Comparison of ENCODE assay signal across 26 cellular contexts in the genomic region with DNA sequence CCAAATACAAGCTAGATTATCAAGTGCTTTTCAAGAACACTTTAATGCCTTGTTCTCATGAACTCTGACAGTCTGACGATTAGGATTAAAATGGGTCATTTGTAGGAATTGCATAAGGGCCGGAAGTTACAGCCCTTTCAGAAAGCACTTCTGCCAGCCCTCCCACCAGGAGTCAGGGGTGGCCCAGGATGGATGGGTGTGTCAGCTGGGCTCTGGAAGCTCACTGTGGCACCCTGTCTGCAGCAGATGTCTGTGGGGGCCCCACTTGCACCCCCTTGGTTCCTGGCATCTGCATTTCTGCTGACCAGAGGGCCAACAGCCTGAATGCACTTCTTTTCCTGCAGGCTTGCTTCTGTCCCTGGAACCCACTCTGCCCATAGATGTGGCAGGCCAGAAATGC.
"Had no signal": no experiment of that assay in that cellular context is flagged by ENCODE, and none has a peak within 500 bp of the region (broad histone marks: within the 10 kb centered on the region; RNA-seq: fewer than 3 reads in every experiment).

No MANE protein-coding gene starts in this region.

- H3K27ac Mint-ChIP-seq: activated CD4-positive, alpha-beta T cell treated with anti-CD3 and anti-CD28 coated beads for 36 hours; activated T-cell treated with anti-CD3 and anti-CD28 coated beads, Interleukin-2, amount 50 U/mL, for 72 hours; stimulated activated memory B cell treated with anti-CD40 and anti-IgM and Interleukin-4, amounts not matched to agents 10 μg/mL and 1 μg/mL and 100 μg/mL, for 72 hours; T-helper 2 cell treated with Interferon-gamma antibody and Interleukin-4, amounts not matched to agents 5 μg/mL and 100 μg/mL, for 36 hours had no signal

- H3K4me3 Mint-ChIP-seq: activated CD4-positive, alpha-beta T cell treated with anti-CD3 and anti-CD28 coated beads for 36 hours; activated T-cell treated with anti-CD3 and anti-CD28 coated beads, Interleukin-2, amount 50 U/mL, for 72 hours; stimulated activated memory B cell treated with anti-CD40 and anti-IgM and Interleukin-4, amounts not matched to agents 10 μg/mL and 1 μg/mL and 100 μg/mL, for 72 hours; stimulated activated naive CD8-positive, alpha-beta T cell treated with anti-CD3 and anti-CD28 coated beads, Interleukin-15, amount 100 ng/mL, for 72 hours; T-helper 2 cell treated with Interferon-gamma antibody and Interleukin-4, amounts not matched to agents 5 μg/mL and 100 μg/mL, for 36 hours had no signal

- H3K27ac ChIP-seq: coronary artery, foreskin keratinocyte, heart left ventricle, pancreas, prostate gland, sigmoid colon, tibial artery had no signal

- DNase-seq: activated CD4-positive, alpha-beta T cell treated with anti-CD3 and anti-CD28 coated beads for 36 hours; activated CD4-positive, CD25-positive, alpha-beta regulatory T cell; activated naive CD4-positive, alpha-beta T cell; activated T-cell treated with anti-CD3 and anti-CD28 coated beads for 4 hours; activated T-cell treated with anti-CD3 and anti-CD28 coated beads, Interleukin-2, amount 50 U/mL, for 72 hours; foreskin keratinocyte; heart left ventricle; kidney glomerular epithelial cell; mucosa of descending colon; nucleus accumbens; pancreas; retina; small intestine; stimulated activated CD4-positive, alpha-beta T cell treated with anti-CD3 and anti-CD28 coated beads, Interleukin-1b, Interleukin-23, amount 100 ng/mL, for 48 hours; stimulated activated CD4-positive, alpha-beta T cell treated with anti-CD3 and anti-CD28 coated beads, Interleukin-4, amount 100 ng/mL, for 4 hours; stimulated activated CD8-positive, alpha-beta memory T cell treated with anti-CD3 and anti-CD28 coated beads, Interleukin-4, amount 100 ng/mL, for 48 hours; stimulated activated naive CD8-positive, alpha-beta T cell treated with anti-CD3 and anti-CD28 coated beads, Interleukin-15, amount 100 ng/mL, for 72 hours; T-helper 1 cell; tibial artery had no signal

- H3K4me1 Mint-ChIP-seq: stimulated activated memory B cell treated with anti-CD40 and anti-IgM and Interleukin-4, amounts not matched to agents 10 μg/mL and 1 μg/mL and 100 μg/mL, for 72 hours had no signal

- H3K4me3 ChIP-seq: coronary artery, heart left ventricle, mucosa of descending colon, pancreas, prostate gland, sigmoid colon, tibial artery had no signal

- H3K27me3 Mint-ChIP-seq: activated CD4-positive, alpha-beta T cell treated with anti-CD3 and anti-CD28 coated beads for 36 hours; stimulated activated memory B cell treated with anti-CD40 and anti-IgM and Interleukin-4, amounts not matched to agents 10 μg/mL and 1 μg/mL and 100 μg/mL, for 72 hours; stimulated activated naive CD8-positive, alpha-beta T cell treated with anti-CD3 and anti-CD28 coated beads, Interleukin-15, amount 100 ng/mL, for 72 hours had no signal

- H3K27me3 ChIP-seq: foreskin keratinocyte, heart left ventricle, pancreas, sigmoid colon, tibial artery had no signal

- ATAC-seq: activated CD4-positive, alpha-beta T cell treated with anti-CD3 and anti-CD28 coated beads for 36 hours; activated naive CD4-positive, alpha-beta T cell treated with anti-CD3 and anti-CD28 coated beads, Interleukin-2, amount 50 U/mL, for 72 hours; activated T-cell treated with anti-CD3 and anti-CD28 coated beads, Interleukin-2, amount 50 U/mL, for 72 hours; foreskin keratinocyte; heart left ventricle; left lobe of liver; mucosa of descending colon; pancreas; stimulated activated memory B cell treated with anti-CD40 and anti-IgM and Interleukin-4, amounts not matched to agents 10 μg/mL and 1 μg/mL and 100 μg/mL, for 72 hours; stimulated activated naive CD8-positive, alpha-beta T cell treated with anti-CD3 and anti-CD28 coated beads, Interleukin-15, amount 100 ng/mL, for 72 hours had no signal

- H3K9me3 ChIP-seq: heart left ventricle, mucosa of descending colon, pancreas, prostate gland, sigmoid colon, tibial artery had no signal

- H3K36me3 Mint-ChIP-seq: stimulated activated memory B cell treated with anti-CD40 and anti-IgM and Interleukin-4, amounts not matched to agents 10 μg/mL and 1 μg/mL and 100 μg/mL, for 72 hours had no signal

- H3K36me3 ChIP-seq: heart left ventricle, pancreas, prostate gland, sigmoid colon, tibial artery had no signal

- H3K4me1 ChIP-seq: foreskin keratinocyte, pancreas, prostate gland, sigmoid colon, tibial artery had no signal

- H3K9me3 Mint-ChIP-seq: activated naive CD4-positive, alpha-beta T cell treated with anti-CD3 and anti-CD28 coated beads, Interleukin-2, amount 50 U/mL, for 72 hours; activated T-cell treated with anti-CD3 and anti-CD28 coated beads, Interleukin-2, amount 50 U/mL, for 72 hours; stimulated activated naive CD8-positive, alpha-beta T cell treated with anti-CD3 and anti-CD28 coated beads, Interleukin-15, amount 100 ng/mL, for 72 hours; T-helper 2 cell treated with Interferon-gamma antibody and Interleukin-4, amounts not matched to agents 5 μg/mL and 100 μg/mL, for 36 hours had no signal
